In the genomic region with DNA sequence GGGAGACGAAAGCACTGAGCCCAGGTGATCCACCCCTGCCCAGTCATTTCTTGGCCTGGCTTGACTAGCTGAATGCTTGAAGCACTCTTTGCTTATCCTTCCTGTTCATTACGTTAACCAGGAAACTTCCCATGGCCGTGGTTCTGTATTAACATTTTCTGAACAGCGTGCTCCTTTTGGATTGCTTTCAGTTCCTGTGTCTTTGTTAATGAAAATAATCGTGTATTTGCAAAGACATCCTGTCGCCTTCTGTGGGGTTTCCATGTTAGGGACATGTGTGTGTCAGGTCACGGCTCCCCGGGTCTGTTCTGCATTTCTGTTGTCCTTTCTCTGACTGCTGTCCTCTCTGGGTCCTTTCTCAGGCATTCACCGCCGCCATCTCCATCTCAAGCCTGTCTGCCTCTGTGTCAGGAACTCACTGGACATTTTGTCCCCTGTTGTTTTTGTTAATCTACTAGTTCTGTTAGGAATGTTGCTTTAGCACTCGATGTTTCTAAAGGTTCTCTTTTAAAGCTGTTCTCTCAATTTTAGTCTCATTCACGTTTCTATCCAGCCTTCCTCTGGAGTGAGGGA, we compare ENCODE assay signal across 1 cellular context.
TF ChIP-seq lines count a peak whose summit lies in the region.

No MANE protein-coding gene starts in this region.

TF ChIP-seq in HepG2, 621 proteins besides CTCF, POLR2A, EP300 and RAD21 (continued from another document):
- TF ChIP-seq, protein P1, sequence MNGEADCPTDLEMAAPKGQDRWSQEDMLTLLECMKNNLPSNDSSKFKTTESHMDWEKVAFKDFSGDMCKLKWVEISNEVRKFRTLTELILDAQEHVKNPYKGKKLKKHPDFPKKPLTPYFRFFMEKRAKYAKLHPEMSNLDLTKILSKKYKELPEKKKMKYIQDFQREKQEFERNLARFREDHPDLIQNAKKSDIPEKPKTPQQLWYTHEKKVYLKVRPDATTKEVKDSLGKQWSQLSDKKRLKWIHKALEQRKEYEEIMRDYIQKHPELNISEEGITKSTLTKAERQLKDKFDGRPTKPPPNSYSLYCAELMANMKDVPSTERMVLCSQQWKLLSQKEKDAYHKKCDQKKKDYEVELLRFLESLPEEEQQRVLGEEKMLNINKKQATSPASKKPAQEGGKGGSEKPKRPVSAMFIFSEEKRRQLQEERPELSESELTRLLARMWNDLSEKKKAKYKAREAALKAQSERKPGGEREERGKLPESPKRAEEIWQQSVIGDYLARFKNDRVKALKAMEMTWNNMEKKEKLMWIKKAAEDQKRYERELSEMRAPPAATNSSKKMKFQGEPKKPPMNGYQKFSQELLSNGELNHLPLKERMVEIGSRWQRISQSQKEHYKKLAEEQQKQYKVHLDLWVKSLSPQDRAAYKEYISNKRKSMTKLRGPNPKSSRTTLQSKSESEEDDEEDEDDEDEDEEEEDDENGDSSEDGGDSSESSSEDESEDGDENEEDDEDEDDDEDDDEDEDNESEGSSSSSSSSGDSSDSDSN (CRISPR knock-in tag; IDR thresholded peaks at IDR 0.05) = no peak
- TF ChIP-seq SIX1 (CRISPR knock-in tag; IDR thresholded peaks at IDR 0.05; ENCODE audit: borderline replicate concordance) = no peak
- no peak for TF ChIP-seq BHLHE40 (IDR thresholded peaks at IDR 0.05; ENCODE audit: low read length)
- TF ChIP-seq, protein P2, sequence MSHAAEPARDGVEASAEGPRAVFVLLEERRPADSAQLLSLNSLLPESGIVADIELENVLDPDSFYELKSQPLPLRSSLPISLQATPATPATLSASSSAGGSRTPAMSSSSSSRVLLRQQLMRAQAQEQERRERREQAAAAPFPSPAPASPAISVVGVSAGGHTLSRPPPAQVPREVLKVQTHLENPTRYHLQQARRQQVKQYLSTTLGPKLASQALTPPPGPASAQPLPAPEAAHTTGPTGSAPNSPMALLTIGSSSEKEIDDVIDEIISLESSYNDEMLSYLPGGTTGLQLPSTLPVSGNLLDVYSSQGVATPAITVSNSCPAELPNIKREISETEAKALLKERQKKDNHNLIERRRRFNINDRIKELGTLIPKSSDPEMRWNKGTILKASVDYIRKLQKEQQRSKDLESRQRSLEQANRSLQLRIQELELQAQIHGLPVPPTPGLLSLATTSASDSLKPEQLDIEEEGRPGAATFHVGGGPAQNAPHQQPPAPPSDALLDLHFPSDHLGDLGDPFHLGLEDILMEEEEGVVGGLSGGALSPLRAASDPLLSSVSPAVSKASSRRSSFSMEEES (CRISPR knock-in tag; IDR thresholded peaks at IDR 0.05) = no peak
- TF ChIP-seq SMARCE1 (IDR thresholded peaks at IDR 0.05; ENCODE audit: borderline replicate concordance) = no peak
- TF ChIP-seq MED13 (CRISPR knock-in tag; IDR thresholded peaks at IDR 0.05) = no peak
- TF ChIP-seq ZNF773 (CRISPR knock-in tag; IDR thresholded peaks at IDR 0.05; ENCODE audit: borderline replicate concordance) = no peak
- no peak for TF ChIP-seq KDM2A (CRISPR knock-in tag; IDR thresholded peaks at IDR 0.05; ENCODE audit: borderline replicate concordance, low read depth)
- no peak for TF ChIP-seq KAT7 (CRISPR knock-in tag; IDR thresholded peaks at IDR 0.05; ENCODE audit: borderline replicate concordance)
- TF ChIP-seq, protein P3, sequence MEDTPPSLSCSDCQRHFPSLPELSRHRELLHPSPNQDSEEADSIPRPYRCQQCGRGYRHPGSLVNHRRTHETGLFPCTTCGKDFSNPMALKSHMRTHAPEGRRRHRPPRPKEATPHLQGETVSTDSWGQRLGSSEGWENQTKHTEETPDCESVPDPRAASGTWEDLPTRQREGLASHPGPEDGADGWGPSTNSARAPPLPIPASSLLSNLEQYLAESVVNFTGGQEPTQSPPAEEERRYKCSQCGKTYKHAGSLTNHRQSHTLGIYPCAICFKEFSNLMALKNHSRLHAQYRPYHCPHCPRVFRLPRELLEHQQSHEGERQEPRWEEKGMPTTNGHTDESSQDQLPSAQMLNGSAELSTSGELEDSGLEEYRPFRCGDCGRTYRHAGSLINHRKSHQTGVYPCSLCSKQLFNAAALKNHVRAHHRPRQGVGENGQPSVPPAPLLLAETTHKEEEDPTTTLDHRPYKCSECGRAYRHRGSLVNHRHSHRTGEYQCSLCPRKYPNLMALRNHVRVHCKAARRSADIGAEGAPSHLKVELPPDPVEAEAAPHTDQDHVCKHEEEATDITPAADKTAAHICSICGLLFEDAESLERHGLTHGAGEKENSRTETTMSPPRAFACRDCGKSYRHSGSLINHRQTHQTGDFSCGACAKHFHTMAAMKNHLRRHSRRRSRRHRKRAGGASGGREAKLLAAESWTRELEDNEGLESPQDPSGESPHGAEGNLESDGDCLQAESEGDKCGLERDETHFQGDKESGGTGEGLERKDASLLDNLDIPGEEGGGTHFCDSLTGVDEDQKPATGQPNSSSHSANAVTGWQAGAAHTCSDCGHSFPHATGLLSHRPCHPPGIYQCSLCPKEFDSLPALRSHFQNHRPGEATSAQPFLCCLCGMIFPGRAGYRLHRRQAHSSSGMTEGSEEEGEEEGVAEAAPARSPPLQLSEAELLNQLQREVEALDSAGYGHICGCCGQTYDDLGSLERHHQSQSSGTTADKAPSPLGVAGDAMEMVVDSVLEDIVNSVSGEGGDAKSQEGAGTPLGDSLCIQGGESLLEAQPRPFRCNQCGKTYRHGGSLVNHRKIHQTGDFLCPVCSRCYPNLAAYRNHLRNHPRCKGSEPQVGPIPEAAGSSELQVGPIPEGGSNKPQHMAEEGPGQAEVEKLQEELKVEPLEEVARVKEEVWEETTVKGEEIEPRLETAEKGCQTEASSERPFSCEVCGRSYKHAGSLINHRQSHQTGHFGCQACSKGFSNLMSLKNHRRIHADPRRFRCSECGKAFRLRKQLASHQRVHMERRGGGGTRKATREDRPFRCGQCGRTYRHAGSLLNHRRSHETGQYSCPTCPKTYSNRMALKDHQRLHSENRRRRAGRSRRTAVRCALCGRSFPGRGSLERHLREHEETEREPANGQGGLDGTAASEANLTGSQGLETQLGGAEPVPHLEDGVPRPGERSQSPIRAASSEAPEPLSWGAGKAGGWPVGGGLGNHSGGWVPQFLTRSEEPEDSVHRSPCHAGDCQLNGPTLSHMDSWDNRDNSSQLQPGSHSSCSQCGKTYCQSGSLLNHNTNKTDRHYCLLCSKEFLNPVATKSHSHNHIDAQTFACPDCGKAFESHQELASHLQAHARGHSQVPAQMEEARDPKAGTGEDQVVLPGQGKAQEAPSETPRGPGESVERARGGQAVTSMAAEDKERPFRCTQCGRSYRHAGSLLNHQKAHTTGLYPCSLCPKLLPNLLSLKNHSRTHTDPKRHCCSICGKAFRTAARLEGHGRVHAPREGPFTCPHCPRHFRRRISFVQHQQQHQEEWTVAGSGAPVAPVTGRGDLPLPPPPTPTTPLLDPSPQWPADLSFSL (CRISPR knock-in tag; IDR thresholded peaks at IDR 0.05) = no peak
- no peak for TF ChIP-seq NR2C2 (CRISPR knock-in tag; IDR thresholded peaks at IDR 0.05; ENCODE audit: borderline replicate concordance)
- no peak for TF ChIP-seq TEAD2 (CRISPR knock-in tag; IDR thresholded peaks at IDR 0.05)
- no peak for TF ChIP-seq SP140L (CRISPR knock-in tag; IDR thresholded peaks at IDR 0.05; ENCODE audit: borderline replicate concordance)
